ENCODE assay signal across 12 cellular contexts in genomic region chr2:20698916-20699613, GRCh38. TPM values are rescaled to one million over a fixed set of nuclear protein-coding genes. Genes with fewer than 3 reads are reported as not detected.
A peak's percentile ranks its signal among the peaks of the same experiment; 100 is the strongest.
DNase-seq lines count a peak whose midpoint lies in the region; ATAC-seq and TF ChIP-seq lines count a peak whose summit lies in the region.
"Had no signal": no experiment of that assay in that cellular context is flagged by ENCODE, and none has a peak within 500 bp of the region (broad histone marks: within the 10 kb centered on the region; RNA-seq: fewer than 3 reads in every experiment).

No MANE protein-coding gene starts in this region.

- H3K27me3 Mint-ChIP-seq in nephron progenitor cell (ENCODE audit: low read depth, poor library complexity), result no peaks in the 10 kb centered on the region
- H3K27me3 Mint-ChIP-seq: activated naive CD4-positive, alpha-beta T cell treated with anti-CD3 and anti-CD28 coated beads, Interleukin-2, amount 50 U/mL, for 24 hours had no signal

- peak overlapping the region; percentile 24 for H3K4me3 ChIP-seq in left ventricle myocardium inferior
- no peak overlapping the region for H3K4me3 ChIP-seq in IMR-90 (ENCODE audit: insufficient read depth, low read depth, low read length)
- H3K4me3 ChIP-seq in gastroesophageal sphincter, result no peak overlapping the region
- no peak overlapping the region for H3K4me3 ChIP-seq in PC-9
- H3K4me3 ChIP-seq: esophagus squamous epithelium, pancreas had no signal

- DNase-seq in left ventricle myocardium inferior (no peak), Right ventricle myocardium inferior (ENCODE audit: missing footprints) (no peak), IMR-90 (no peak), dermis blood vessel endothelial cell (peak; percentile 35), PC-9 (no peak), nephron progenitor cell (no peak)
- DNase-seq: esophagus squamous epithelium; pancreas; stimulated activated CD4-positive, alpha-beta T cell treated with anti-CD3 and anti-CD28 coated beads, Interleukin-15, amount 100 ng/mL, for 24 hours had no signal

- no peak overlapping the region for H4K8ac ChIP-seq in IMR-90 (ENCODE audit: low read depth in 2 of 2, low read length in 2 of 2)

- no peak for TF ChIP-seq EP300 in gastroesophageal sphincter (IDR thresholded peaks at IDR 0.05)

- intact Hi-C loops in left ventricle myocardium inferior (cut with micrococcal nuclease) (no loop called here), Right ventricle myocardium inferior (cut with DNase I) (no loop called here), IMR-90 (cut with micrococcal nuclease) (no loop called here), PC-9 (cut with micrococcal nuclease; ENCODE audit: unreplicated experiment) (no loop called here)

- no peak overlapping the region for H3K27ac Mint-ChIP-seq in nephron progenitor cell
- H3K27ac Mint-ChIP-seq: activated naive CD4-positive, alpha-beta T cell treated with anti-CD3 and anti-CD28 coated beads, Interleukin-2, amount 50 U/mL, for 24 hours had no signal

- 0 out of 2 replicates have a peak, but pooled peaks cover 3% of the 10 kb centered on the region for H3K9me1 ChIP-seq in IMR-90 (ENCODE audit: insufficient read depth, low read length)

- no peak overlapping the region for H3K23ac ChIP-seq in IMR-90 (ENCODE audit: low read depth, low read length)

- no peak overlapping the region for H3K4me3 Mint-ChIP-seq in nephron progenitor cell
- H3K4me3 Mint-ChIP-seq: activated naive CD4-positive, alpha-beta T cell treated with anti-CD3 and anti-CD28 coated beads, Interleukin-2, amount 50 U/mL, for 24 hours had no signal

- dilution Hi-C loops in IMR-90 (cut with HindIII; ENCODE audit: low sequenced_read_pairs, unreplicated experiment), result loop anchor here (25.0 kb wide), 1 partner anchor 238 kb away; no protein-coding TSS in a partner anchor

- no peak overlapping the region for H2AFZ ChIP-seq in IMR-90 (replicated peaks; ENCODE audit: low read length, poor library complexity)
- no peak overlapping the region for H2AFZ ChIP-seq in PC-9

- no peaks in the 10 kb centered on the region for H3F3A ChIP-seq in PC-9 (ENCODE audit: insufficient read depth, low read depth)

- peak overlapping the region; percentile 22; the same call in 1 of the 2 replicates for H3K4me2 ChIP-seq in IMR-90 (ENCODE audit: low read depth, low read length)
- H3K4me2 ChIP-seq in PC-9, result no peak overlapping the region

- no peaks in the 10 kb centered on the region for H3K9me3 Mint-ChIP-seq in nephron progenitor cell
- H3K9me3 Mint-ChIP-seq: activated naive CD4-positive, alpha-beta T cell treated with anti-CD3 and anti-CD28 coated beads, Interleukin-2, amount 50 U/mL, for 24 hours had no signal

- no peaks in the 10 kb centered on the region for H3K79me2 ChIP-seq in PC-9 (ENCODE audit: low read depth)

- H3K9me3 ChIP-seq in left ventricle myocardium inferior (replicated peaks), result no peaks in the 10 kb centered on the region
- H3K9me3 ChIP-seq in IMR-90 (ENCODE audit: control insufficient read depth, insufficient read depth, low read length), result no peaks in the 10 kb centered on the region
- no peaks in the 10 kb centered on the region for H3K9me3 ChIP-seq in gastroesophageal sphincter
- H3K9me3 ChIP-seq in PC-9 (ENCODE audit: insufficient read depth, low read depth), result no peaks in the 10 kb centered on the region
- H3K9me3 ChIP-seq: esophagus squamous epithelium, pancreas had no signal

- no peak for TF ChIP-seq POLR2A in IMR-90 (IDR thresholded peaks at IDR 0.05; ENCODE audit: low read depth, low read length)
- no peak for TF ChIP-seq POLR2A in gastroesophageal sphincter (IDR thresholded peaks at IDR 0.05)

- 0 out of 2 replicates have a peak overlapping the region, but pooled peaks have one; percentile 7 for H3K14ac ChIP-seq in IMR-90 (replicated peaks; ENCODE audit: low read depth, low read length)

- H2AK5ac ChIP-seq in IMR-90 (ENCODE audit: low read depth, low read length), result no peak overlapping the region

- H3K9me2 ChIP-seq in PC-9 (ENCODE audit: insufficient read depth), result no peaks in the 10 kb centered on the region

- TF ChIP-seq CTCF in left ventricle myocardium inferior (IDR thresholded peaks at IDR 0.05; ENCODE audit: borderline replicate concordance) (no peak), IMR-90 (conservative IDR thresholded peaks at IDR 0.05; ENCODE audit: low read depth, low read length) (no peak), gastroesophageal sphincter (IDR thresholded peaks at IDR 0.05) (no peak), PC-9 (conservative IDR thresholded peaks at IDR 0.05) (no peak), nephron progenitor cell (IDR thresholded peaks at IDR 0.05) (no peak)

- H3K4me1 Mint-ChIP-seq in nephron progenitor cell, result no peaks in the 10 kb centered on the region

- CTCF ChIA-PET in IMR-90 (lab: Yijun Ruan, JAX) (interaction anchor here (0.9 to 1.0 kb wide), 2 partner anchors 9 to 37 kb away, joined by 3 read pairs; no protein-coding TSS in a partner anchor), PC-9 (lab: Charles Lee) (no interaction called here)

- in situ Hi-C loops in IMR-90 (cut with MboI; ENCODE audit: low sequenced_read_pairs), result no loop called here

- no peak overlapping the region for H4K91ac ChIP-seq in IMR-90 (ENCODE audit: insufficient read depth, low read depth, low read length)

- WGBS in IMR-90 (ENCODE audit: extremely low coverage in 2 of 2, insufficient read length in 1 of 2), 2 experiments, result no CpG with 5 or more reads among the region's 4 CpGs
- WGBS in gastroesophageal sphincter (ENCODE audit: low coverage in 1 of 2), 2 donors, result 38 to 67% methylated on average over 4 of the region's 4 CpGs

- no peak overlapping the region for H2BK120ac ChIP-seq in IMR-90 (ENCODE audit: low read depth, low read length)

- H4K20me1 ChIP-seq in IMR-90 (ENCODE audit: insufficient read depth, low read length) (no peaks in the 10 kb centered on the region), PC-9 (ENCODE audit: insufficient read depth) (peaks cover 3% of the 10 kb centered on the region; the same call in 1 of the 2 replicates)

- H2AK9ac ChIP-seq in IMR-90 (replicated peaks; ENCODE audit: low read depth, low read length, poor library complexity), result no peak overlapping the region

- no peak overlapping the region for H4K5ac ChIP-seq in IMR-90 (ENCODE audit: low read depth, low read length)

- H3K9ac ChIP-seq in IMR-90 (ENCODE audit: low read depth, low read length), result no peak overlapping the region

- H3K36me3 ChIP-seq in left ventricle myocardium inferior (peaks cover 6% of the 10 kb centered on the region), IMR-90 (ENCODE audit: control insufficient read depth, insufficient read depth, low read length) (peaks cover 3% of the 10 kb centered on the region; the same call in 1 of the 2 replicates), gastroesophageal sphincter (peaks cover 0 to 23% of the 10 kb centered on the region in 2 donors), PC-9 (ENCODE audit: low read depth) (no peaks in the 10 kb centered on the region; the same call in 1 of the 2 replicates)
- H3K36me3 ChIP-seq: pancreas had no signal

- H3K27me3 ChIP-seq in left ventricle myocardium inferior (ENCODE audit: low read depth) (no peaks in the 10 kb centered on the region), IMR-90 (ENCODE audit: control insufficient read depth, insufficient read depth, low read length) (no peaks in the 10 kb centered on the region), gastroesophageal sphincter (no peaks in the 10 kb centered on the region), PC-9 (ENCODE audit: insufficient read depth, low read depth) (no peaks in the 10 kb centered on the region)
- H3K27me3 ChIP-seq: esophagus squamous epithelium, pancreas had no signal

- H2BK15ac ChIP-seq in IMR-90 (ENCODE audit: low read depth, low read length), result no peak overlapping the region

- H3K18ac ChIP-seq in IMR-90 (ENCODE audit: low read depth, low read length), result no peak overlapping the region

- no TSS peak for BruUV-seq in IMR-90 (replicated peaks; lab: Mats Ljungman, UMichigan)
- BruUV-seq in PC-9 (replicated peaks; lab: Mats Ljungman, UMichigan), result no TSS peak

- POLR2A ChIA-PET in IMR-90 (lab: Charles Lee; ENCODE audit: unreplicated experiment), result no interaction called here
- POLR2A ChIA-PET in PC-9 (lab: Charles Lee; ENCODE audit: unreplicated experiment), result no interaction called here

- no peak overlapping the region for H3K56ac ChIP-seq in IMR-90 (ENCODE audit: extremely low read depth, insufficient read depth, low read length)

- no peak overlapping the region for H2BK5ac ChIP-seq in IMR-90 (ENCODE audit: low read depth, low read length, poor library complexity, severe bottlenecking)

- H3K79me1 ChIP-seq in IMR-90 (ENCODE audit: low read depth in 1 of 2, low read length in 2 of 2), result 0 out of 4 replicates have a peak, but pooled peaks cover 0 to 3% of the 10 kb centered on the region in 2 experiments

- no peak overlapping the region for H2BK20ac ChIP-seq in IMR-90 (ENCODE audit: low read depth, low read length)

- H3K4me1 ChIP-seq in left ventricle myocardium inferior, result peaks cover 13% of the 10 kb centered on the region
- H3K4me1 ChIP-seq in IMR-90 (ENCODE audit: control insufficient read depth, insufficient read depth, low read length), result peaks cover 4% of the 10 kb centered on the region
- peaks cover 0 to 16% (median 0%) of the 10 kb centered on the region in 3 donors for H3K4me1 ChIP-seq in gastroesophageal sphincter
- H3K4me1 ChIP-seq in PC-9 (replicated peaks; ENCODE audit: insufficient read depth), result no peaks in the 10 kb centered on the region
- H3K4me1 ChIP-seq: esophagus squamous epithelium, pancreas had no signal

- no peak overlapping the region for H3K4ac ChIP-seq in IMR-90 (ENCODE audit: low read depth, low read length)

- no peak for TF ChIP-seq RAD21 in IMR-90 (IDR thresholded peaks at IDR 0.05; ENCODE audit: low read length)

- ATAC-seq in Right ventricle myocardium inferior, result no peak
- ATAC-seq in IMR-90 (ENCODE audit: low read depth), result peak; percentile 25
- no peak for ATAC-seq in gastroesophageal sphincter
- ATAC-seq in HG02938 (IDR thresholded peaks at IDR 0.05; ENCODE audit: unreplicated experiment), result no peak
- ATAC-seq: pancreas had no signal

- H3K27ac ChIP-seq in left ventricle myocardium inferior (replicated peaks) (peak overlapping the region; percentile 61), IMR-90 (ENCODE audit: insufficient read depth, low read length) (no peak overlapping the region), gastroesophageal sphincter (no peak overlapping the region), PC-9 (no peak overlapping the region)
- H3K27ac ChIP-seq: esophagus squamous epithelium, pancreas had no signal

- no peaks in the 10 kb centered on the region for H3K36me3 Mint-ChIP-seq in nephron progenitor cell (ENCODE audit: low read depth)

RNA-seq across cellular contexts. Expression of gene GDF7, which starts 32.1 kb away (rescaled TPM):
- total RNA-seq in left ventricle myocardium inferior (0.58 TPM), Right ventricle myocardium inferior (0.46 TPM), IMR-90 (2012; rRNA removed) (under 0.01 TPM in 2 replicates), dermis blood vessel endothelial cell (5.4 and 28.1 TPM in 2 replicates), gastroesophageal sphincter (10 to 100 TPM in 3 of 4 donors, 1 to 10 TPM in 1; 1.2 to 19.9 (median 15.3) TPM), PC-9 (2021) (0.04 TPM in 1 of 2 replicates, not detected in the other)
- polyA plus RNA-seq in IMR-90 (2012; rRNA removed), result 0.02 TPM in 1 of 2 replicates, not detected in the other
- under 0.01 and 0.01 TPM in 2 replicates for polyA plus RNA-seq in IMR-90 (2012; cell fraction: cytosol; rRNA removed)
- polyA plus RNA-seq in IMR-90 (2012; cell fraction: nucleus; rRNA removed; ENCODE audit: low replicate concordance), result 0.03 and 0.10 TPM in 2 replicates

RNA-seq across cellular contexts. Expression of gene HS1BP3, which starts 48.2 kb away (rescaled TPM):
- total RNA-seq in left ventricle myocardium inferior, result 16.6 TPM
- 20.1 TPM for total RNA-seq in Right ventricle myocardium inferior
- total RNA-seq in IMR-90 (2012; rRNA removed), result 9.0 and 10.3 TPM in 2 replicates
- polyA plus RNA-seq in IMR-90 (2012; rRNA removed), result 13.6 and 14.8 TPM in 2 replicates
- 12.6 and 13.7 TPM in 2 replicates for polyA plus RNA-seq in IMR-90 (2012; cell fraction: cytosol; rRNA removed)
- polyA plus RNA-seq in IMR-90 (2012; cell fraction: nucleus; rRNA removed; ENCODE audit: low replicate concordance), result 34.4 and 38.9 TPM in 2 replicates
- total RNA-seq in dermis blood vessel endothelial cell, result 36.9 and 49.9 TPM in 2 replicates
- total RNA-seq in gastroesophageal sphincter, result 10 to 100 TPM; 42.8 to 89.1 (median 61.4) TPM
- 16.2 and 18.0 TPM in 2 replicates for total RNA-seq in PC-9 (2021)
